In the genomic region with DNA sequence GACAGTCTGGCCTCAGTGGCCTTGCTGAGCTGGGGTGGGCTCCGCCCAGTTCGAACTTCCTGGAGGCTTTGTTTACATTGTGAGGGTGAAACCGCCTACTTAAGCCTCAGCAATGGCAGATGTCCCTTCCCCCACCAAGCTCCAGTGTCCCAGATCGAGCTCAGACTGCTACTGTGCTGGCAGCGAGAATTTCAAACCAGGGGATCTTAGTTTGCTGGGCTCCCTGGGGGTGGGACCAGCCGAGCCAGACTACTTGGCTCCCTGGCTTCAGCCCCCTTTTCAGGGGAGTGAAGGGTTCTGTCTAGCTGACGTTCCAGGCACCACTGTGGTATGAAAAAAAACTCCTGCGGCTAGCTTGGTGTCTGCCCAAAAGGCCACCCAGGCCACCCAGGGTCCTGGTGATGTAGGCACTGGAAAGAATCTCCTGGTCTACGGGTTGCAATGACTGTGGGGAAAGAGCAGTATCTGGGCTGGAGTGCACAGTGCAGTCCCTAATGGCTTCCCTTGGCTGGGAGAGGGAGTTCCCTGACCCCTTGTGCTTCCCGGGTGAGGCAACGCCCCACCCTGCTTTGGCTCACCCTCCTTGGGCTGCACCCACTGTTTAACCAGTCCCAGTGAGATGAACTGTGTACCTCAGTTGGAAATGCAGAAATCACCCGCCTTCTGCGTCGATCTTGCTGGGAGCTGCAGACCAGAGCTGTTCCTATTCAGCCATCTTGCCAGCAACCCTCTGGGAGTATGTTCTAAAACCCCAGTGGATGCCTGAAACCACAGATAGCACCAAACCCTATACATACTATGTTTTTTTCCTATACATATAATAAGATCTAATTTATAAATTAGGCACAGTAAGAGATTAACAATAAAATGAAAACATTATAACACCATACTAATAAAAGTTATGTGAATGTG, we compare ENCODE assay signal across 15 cellular contexts.
DNase-seq lines count a peak whose midpoint lies in the region; ATAC-seq and TF ChIP-seq lines count a peak whose summit lies in the region.
"Had no signal": no experiment of that assay in that cellular context is flagged by ENCODE, and none has a peak within 500 bp of the region (broad histone marks: within the 10 kb centered on the region; RNA-seq: fewer than 3 reads in every experiment).

No MANE protein-coding gene starts in this region.

- no peak overlapping the region for H3K4me3 ChIP-seq in DND-41 (ENCODE audit: low read depth in 1 of 2, low read length in 2 of 2)
- H3K4me3 ChIP-seq: breast epithelium had no signal

- DNase-seq in DND-41: no peak
- DNase-seq in HT1080 (ENCODE audit: low read depth): peak; percentile 12
- peak; percentile 7 for DNase-seq in UCSD-AML1 (lab: John Stamatoyannopoulos, UW; ENCODE audit: unreplicated experiment)
- DNase-seq in islet precursor cell: peak; percentile 49
- no peak for DNase-seq in SKM-1 treated with dmso at 0.1 percent for 144 hours (lab: John Stamatoyannopoulos, UW; ENCODE audit: unreplicated experiment)
- no peak for DNase-seq in DMS153 treated with DMSO at 0.1 percent for 48 hours (lab: John Stamatoyannopoulos, UW; ENCODE audit: unreplicated experiment)
- DNase-seq in NCI-H774 (lab: John Stamatoyannopoulos, UW): no peak
- DNase-seq: activated CD4-positive, alpha-beta T cell treated with anti-CD3 and anti-CD28 coated beads for 1 hour; activated CD8-positive, alpha-beta memory T cell treated with anti-CD3 and anti-CD28 coated beads, Interleukin-2, amount 50 U/mL, for 48 hours; DMS 273 treated with DMSO at 0.1 percent for 48 hours; effector CD4-positive, alpha-beta T cell; NCI-H2227 treated with DMSO at 0.1 percent for 48 hours had no signal

- peak overlapping the region; percentile 45; the same call in 1 of the 2 replicates for H2AFZ ChIP-seq in DND-41 (ENCODE audit: low read depth, low read length)

- no peak for TF ChIP-seq CTCF in DND-41 (IDR thresholded peaks at IDR 0.05; ENCODE audit: borderline replicate concordance, extremely low read depth, low read length, poor library complexity, severe bottlenecking)

- H3K9me3 ChIP-seq in DND-41 (ENCODE audit: insufficient read depth, low read length, severe bottlenecking): peaks cover 4% of the 10 kb centered on the region

- H3K9ac ChIP-seq in DND-41 (ENCODE audit: low read depth, low read length): no peak overlapping the region

- no peak overlapping the region for H3K27ac ChIP-seq in DND-41 (ENCODE audit: low read length)
- H3K27ac ChIP-seq: breast epithelium had no signal

- peak; percentile 24; the same call in 1 of the 3 replicates for ATAC-seq in DND-41 (ENCODE audit: insufficient read depth, low read depth)
- ATAC-seq in GM21390 (IDR thresholded peaks at IDR 0.05; ENCODE audit: unreplicated experiment): no peak
- ATAC-seq: Panc1 had no signal

- H3K27me3 ChIP-seq in DND-41 (ENCODE audit: insufficient read depth, low read length, poor library complexity): no peaks in the 10 kb centered on the region

- H3K36me3 ChIP-seq in DND-41 (ENCODE audit: insufficient read depth, low read length): no peaks in the 10 kb centered on the region
- H3K36me3 ChIP-seq: breast epithelium had no signal

- 0 out of 2 replicates have a peak, but pooled peaks cover 2% of the 10 kb centered on the region for H3K4me1 ChIP-seq in DND-41 (ENCODE audit: insufficient read depth, low read length)
- H3K4me1 ChIP-seq: breast epithelium had no signal

- no peak overlapping the region for H3K4me2 ChIP-seq in DND-41 (ENCODE audit: insufficient read depth, low read length)

- no peaks in the 10 kb centered on the region for H3K79me2 ChIP-seq in DND-41 (ENCODE audit: insufficient read depth, low read length)

- no peaks in the 10 kb centered on the region for H4K20me1 ChIP-seq in DND-41 (ENCODE audit: insufficient read depth, low read length)

Comparison
In these comparisons a context has a peak if more than half of its experiments do, and no peak if none do; other contexts are left out.
1. DNase-seq: peak in HT1080 (single experiment), UCSD-AML1 (single experiment) and islet precursor cell (single experiment); none in DND-41 (single experiment), SKM-1 treated with dmso at 0.1 percent for 144 hours (single experiment), DMS153 treated with DMSO at 0.1 percent for 48 hours (single experiment) and NCI-H774 (single experiment).